18 cellular contexts compared by ENCODE assay signal in the genomic region with DNA sequence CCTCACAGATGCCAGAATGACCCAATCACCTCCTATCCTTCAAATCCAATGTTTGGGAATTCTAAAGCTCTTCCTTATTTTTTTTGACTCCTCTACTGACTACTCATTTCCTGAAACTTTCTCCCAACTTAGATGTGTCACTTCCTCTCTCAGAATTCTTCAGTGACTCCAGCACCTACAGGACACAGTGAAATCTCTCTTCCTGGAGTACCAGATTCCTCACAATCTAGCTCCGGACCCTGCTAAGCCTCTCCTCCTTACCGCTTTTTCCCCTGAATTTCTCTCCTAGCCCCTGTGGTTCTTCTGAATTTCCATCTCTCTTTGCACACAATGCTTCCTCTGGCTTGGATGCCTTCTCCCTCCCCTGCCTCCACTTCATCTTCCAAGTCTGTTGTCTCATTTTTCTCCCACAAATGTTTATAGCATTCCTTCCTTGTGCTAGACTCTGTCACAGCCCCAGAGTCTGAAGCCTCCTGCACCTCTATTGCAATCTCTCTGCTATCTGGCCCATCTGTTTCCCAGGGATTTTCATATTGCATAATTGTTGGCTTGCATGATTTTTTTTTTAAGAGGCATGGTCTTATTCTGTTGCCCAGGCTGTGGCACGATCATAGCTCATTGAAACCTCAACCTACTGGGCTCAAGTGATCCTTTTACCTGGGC.
DNase-seq lines count a peak whose midpoint lies in the region; ATAC-seq, FAIRE-seq and TF ChIP-seq lines count a peak whose summit lies in the region.
"Had no signal": no experiment of that assay in that cellular context is flagged by ENCODE, and none has a peak within 500 bp of the region (broad histone marks: within the 10 kb centered on the region; RNA-seq: fewer than 3 reads in every experiment).

No MANE protein-coding gene starts in this region.

- H3K4me1 ChIP-seq in astrocyte (ENCODE audit: insufficient read depth, low read length): peaks cover 10% of the 10 kb centered on the region

- peak overlapping the region; percentile 31 for H3K27ac ChIP-seq in astrocyte (ENCODE audit: low read depth, low read length)

- H3K79me2 ChIP-seq in astrocyte (ENCODE audit: insufficient read depth, low read length): no peaks in the 10 kb centered on the region

- H3K4me3 Mint-ChIP-seq in astrocyte (ENCODE audit: unreplicated experiment) (no peak overlapping the region), WTC11 (no peak overlapping the region)
- H3K4me3 Mint-ChIP-seq: activated T-cell treated with anti-CD3 and anti-CD28 coated beads, Interleukin-2, amount 50 U/mL, for 72 hours; CD4-positive, CD25-positive, alpha-beta regulatory T cell; stimulated activated effector memory CD8-positive, alpha-beta T cell treated with anti-CD3 and anti-CD28 coated beads, Interleukin-12 subunit alpha, Interleukin-12 subunit beta, amount 100 ng/mL, for 72 hours had no signal

- H3K27ac Mint-ChIP-seq in astrocyte (ENCODE audit: unreplicated experiment) (peak overlapping the region; percentile 0), WTC11 (no peak overlapping the region)
- H3K27ac Mint-ChIP-seq: activated T-cell treated with anti-CD3 and anti-CD28 coated beads, Interleukin-2, amount 50 U/mL, for 72 hours; CD4-positive, CD25-positive, alpha-beta regulatory T cell; progenitor cell of endocrine pancreas; stimulated activated effector memory CD8-positive, alpha-beta T cell treated with anti-CD3 and anti-CD28 coated beads, Interleukin-12 subunit alpha, Interleukin-12 subunit beta, amount 100 ng/mL, for 72 hours had no signal

- H3K36me3 ChIP-seq in astrocyte (ENCODE audit: insufficient read depth, low read length): no peaks in the 10 kb centered on the region

- H3K9me3 ChIP-seq in astrocyte (ENCODE audit: insufficient read depth, low read depth, low read length): no peaks in the 10 kb centered on the region

- peak; percentile 23 for FAIRE-seq in astrocyte (lab: Jason Lieb, UNC)
- FAIRE-seq: endometrium had no signal

- H3K36me3 Mint-ChIP-seq in astrocyte (ENCODE audit: low read depth, unreplicated experiment): no peaks in the 10 kb centered on the region
- H3K36me3 Mint-ChIP-seq in WTC11: no peaks in the 10 kb centered on the region
- H3K36me3 Mint-ChIP-seq: stimulated activated effector memory CD8-positive, alpha-beta T cell treated with anti-CD3 and anti-CD28 coated beads, Interleukin-12 subunit alpha, Interleukin-12 subunit beta, amount 100 ng/mL, for 72 hours had no signal

- H4K20me1 ChIP-seq in astrocyte (ENCODE audit: insufficient read depth, low read length): no peaks in the 10 kb centered on the region

- CTCF ChIA-PET in WTC11 (lab: Charles Lee): interaction anchor here (3.6 kb wide), 1 partner anchor 17 kb away, joined by 15 read pairs; no protein-coding TSS in a partner anchor

- H3K4me2 ChIP-seq in astrocyte (ENCODE audit: low read length): peak overlapping the region; percentile 80

- no peak for ATAC-seq in GM19324 (IDR thresholded peaks at IDR 0.05; ENCODE audit: low FRiP score, unreplicated experiment)
- ATAC-seq in WTC11: no peak
- no peak for ATAC-seq in GM21423 (IDR thresholded peaks at IDR 0.05; ENCODE audit: unreplicated experiment)
- ATAC-seq: activated CD4-positive, CD25-positive, alpha-beta regulatory T cell treated with anti-CD3 and anti-CD28 coated beads, Interleukin-2, amount 50 U/mL, for 24 hours; activated T-cell treated with anti-CD3 and anti-CD28 coated beads, Interleukin-2, amount 50 U/mL, for 72 hours; stimulated activated effector memory CD8-positive, alpha-beta T cell treated with anti-CD3 and anti-CD28 coated beads, Interleukin-12 subunit alpha, Interleukin-12 subunit beta, amount 100 ng/mL, for 72 hours had no signal

- peak overlapping the region; percentile 16 for H3K9ac ChIP-seq in astrocyte (ENCODE audit: low read length)

- peaks cover 7% of the 10 kb centered on the region for H3K4me1 Mint-ChIP-seq in astrocyte (ENCODE audit: low read depth, unreplicated experiment)
- H3K4me1 Mint-ChIP-seq in WTC11: peaks cover 3% of the 10 kb centered on the region; the same call in 1 of the 2 replicates
- H3K4me1 Mint-ChIP-seq: CD4-positive, CD25-positive, alpha-beta regulatory T cell had no signal

- H3K4me3 ChIP-seq in astrocyte (ENCODE audit: insufficient read depth, low read depth, low read length): peak overlapping the region; percentile 29

- H3K27me3 Mint-ChIP-seq in astrocyte (ENCODE audit: low read depth, unreplicated experiment): peaks cover 5% of the 10 kb centered on the region
- H3K27me3 Mint-ChIP-seq in WTC11 (ENCODE audit: low read depth): no peaks in the 10 kb centered on the region
- H3K27me3 Mint-ChIP-seq: CD4-positive, CD25-positive, alpha-beta regulatory T cell; progenitor cell of endocrine pancreas had no signal

- POLR2A ChIA-PET in WTC11 (lab: Charles Lee): no interaction called here

- no peaks in the 10 kb centered on the region for H3K27me3 ChIP-seq in astrocyte (ENCODE audit: insufficient read depth, low read length)

- DNase-seq in AG09319 (ENCODE audit: extremely low read depth, low read depth): peak; percentile 10
- peak; percentile 49 for DNase-seq in HS-5 (ENCODE audit: low read depth)
- DNase-seq in astrocyte (ENCODE audit: low read depth): peak; percentile 6
- DNase-seq in kidney tubule cell (ENCODE audit: low spot score): peak; percentile 87
- DNase-seq in WTC11 (ENCODE audit: low spot score): no peak
- no peak for DNase-seq in activated CD4-positive, alpha-beta T cell treated with anti-CD3 and anti-CD28 coated beads, Interleukin-2, amount 50 U/mL, for 4 hours
- DNase-seq: activated T-cell treated with anti-CD3 and anti-CD28 coated beads, Interleukin-2, amount 50 U/mL, for 72 hours; CD4-positive, CD25-positive, alpha-beta regulatory T cell; GF-D8; MM.1S; SHP77; stimulated activated CD4-positive, alpha-beta T cell treated with anti-CD3 and anti-CD28 coated beads, Interleukin-2, amount 100 ng/mL, for 24 hours had no signal

- TF ChIP-seq CTCF in AG09319 (IDR thresholded peaks at IDR 0.05; ENCODE audit: low read depth, low read length) (no peak), astrocyte (IDR thresholded peaks at IDR 0.05; ENCODE audit: insufficient read depth, low read depth, low read length) (no peak), WTC11 (IDR thresholded peaks at IDR 0.05) (no peak)

- H2AFZ ChIP-seq in astrocyte (ENCODE audit: low read depth, low read length): peak overlapping the region; percentile 74

- H3K9me3 Mint-ChIP-seq in astrocyte (ENCODE audit: unreplicated experiment) (no peaks in the 10 kb centered on the region), WTC11 (peaks cover 9% of the 10 kb centered on the region)
- H3K9me3 Mint-ChIP-seq: activated T-cell treated with anti-CD3 and anti-CD28 coated beads, Interleukin-2, amount 50 U/mL, for 72 hours; stimulated activated effector memory CD8-positive, alpha-beta T cell treated with anti-CD3 and anti-CD28 coated beads, Interleukin-12 subunit alpha, Interleukin-12 subunit beta, amount 100 ng/mL, for 72 hours had no signal

TF ChIP-seq in WTC11, 78 proteins besides CTCF, POLR2A, EP300 and RAD21:
- TF ChIP-seq ZNF317 (CRISPR knock-in tag; IDR thresholded peaks at IDR 0.05; ENCODE audit: borderline replicate concordance, low read depth) (no peak), ATF3 (CRISPR knock-in tag; conservative IDR thresholded peaks at IDR 0.05) (no peak), SMAD3 (CRISPR knock-in tag; IDR thresholded peaks at IDR 0.05; ENCODE audit: borderline replicate concordance) (no peak), NFYB (CRISPR knock-in tag; conservative IDR thresholded peaks at IDR 0.05; ENCODE audit: low read depth) (no peak), CBFB (CRISPR knock-in tag; IDR thresholded peaks at IDR 0.05; ENCODE audit: low read depth) (no peak)
- TF ChIP-seq, protein P1, sequence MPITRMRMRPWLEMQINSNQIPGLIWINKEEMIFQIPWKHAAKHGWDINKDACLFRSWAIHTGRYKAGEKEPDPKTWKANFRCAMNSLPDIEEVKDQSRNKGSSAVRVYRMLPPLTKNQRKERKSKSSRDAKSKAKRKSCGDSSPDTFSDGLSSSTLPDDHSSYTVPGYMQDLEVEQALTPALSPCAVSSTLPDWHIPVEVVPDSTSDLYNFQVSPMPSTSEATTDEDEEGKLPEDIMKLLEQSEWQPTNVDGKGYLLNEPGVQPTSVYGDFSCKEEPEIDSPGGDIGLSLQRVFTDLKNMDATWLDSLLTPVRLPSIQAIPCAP (CRISPR knock-in tag; IDR thresholded peaks at IDR 0.05): no peak
- TF ChIP-seq, protein P2, sequence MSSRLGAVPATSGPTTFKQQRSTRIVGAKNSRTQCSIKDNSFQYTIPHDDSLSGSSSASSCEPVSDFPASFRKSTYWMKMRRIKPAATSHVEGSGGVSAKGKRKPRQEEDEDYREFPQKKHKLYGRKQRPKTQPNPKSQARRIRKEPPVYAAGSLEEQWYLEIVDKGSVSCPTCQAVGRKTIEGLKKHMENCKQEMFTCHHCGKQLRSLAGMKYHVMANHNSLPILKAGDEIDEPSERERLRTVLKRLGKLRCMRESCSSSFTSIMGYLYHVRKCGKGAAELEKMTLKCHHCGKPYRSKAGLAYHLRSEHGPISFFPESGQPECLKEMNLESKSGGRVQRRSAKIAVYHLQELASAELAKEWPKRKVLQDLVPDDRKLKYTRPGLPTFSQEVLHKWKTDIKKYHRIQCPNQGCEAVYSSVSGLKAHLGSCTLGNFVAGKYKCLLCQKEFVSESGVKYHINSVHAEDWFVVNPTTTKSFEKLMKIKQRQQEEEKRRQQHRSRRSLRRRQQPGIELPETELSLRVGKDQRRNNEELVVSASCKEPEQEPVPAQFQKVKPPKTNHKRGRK (CRISPR knock-in tag; IDR thresholded peaks at IDR 0.05; ENCODE audit: borderline replicate concordance): no peak

Comparison
In these comparisons a context has a peak if more than half of its experiments do, and no peak if none do; other contexts are left out.
1. DNase-seq: peak in AG09319 (single experiment), HS-5 (single experiment), astrocyte (single experiment) and kidney tubule cell (single experiment); none in WTC11 (single experiment) and activated CD4-positive, alpha-beta T cell treated with anti-CD3 and anti-CD28 coated beads, Interleukin-2, amount 50 U/mL, for 4 hours (0 of 2).